ENCODE assay signal across 8 cellular contexts in genomic region chr19:15432629-15433518, GRCh38. TPM values are rescaled to one million over a fixed set of nuclear protein-coding genes. Genes with fewer than 3 reads are reported as not detected.
A peak's percentile ranks its signal among the peaks of the same experiment; 100 is the strongest.
DNase-seq lines count a peak whose midpoint lies in the region; ATAC-seq and TF ChIP-seq lines count a peak whose summit lies in the region.

No MANE protein-coding gene starts in this region.

- H3K36me3 ChIP-seq in HUES64 (ENCODE audit: insufficient read depth, low read length) = no peaks in the 10 kb centered on the region
- H3K36me3 ChIP-seq in mucosa of stomach (ENCODE audit: control insufficient read depth, insufficient read depth, low read length) = no peaks in the 10 kb centered on the region

- 0 out of 2 replicates have a peak overlapping the region, but pooled peaks have one; percentile 41 for H3K27ac ChIP-seq in HUES64 (ENCODE audit: low read depth, low read length)

- H3K9ac ChIP-seq in HUES64 (ENCODE audit: low read depth, low read length) = peak overlapping the region; percentile 52
- H3K9ac ChIP-seq in mucosa of stomach (ENCODE audit: low read length) = peak overlapping the region; percentile 71

- H3K4me3 ChIP-seq in HUES64 (ENCODE audit: low read length) (peak overlapping the region; percentile 96), mucosa of stomach (ENCODE audit: low read length) (peak overlapping the region; percentile 92)

- no peaks in the 10 kb centered on the region for H3K27me3 ChIP-seq in HUES64 (ENCODE audit: insufficient read depth, low read length)
- H3K27me3 ChIP-seq in mucosa of stomach (ENCODE audit: control insufficient read depth, insufficient read depth, low read length) = no peaks in the 10 kb centered on the region

- H3K4me1 ChIP-seq in HUES64 (ENCODE audit: insufficient read depth, low read length) (peaks cover 10% of the 10 kb centered on the region; the same call in 1 of the 2 replicates), mucosa of stomach (ENCODE audit: control insufficient read depth, insufficient read depth, low read length) (peaks cover 24% of the 10 kb centered on the region)

- under 1% methylated on average over 74 of the region's 75 CpGs for WGBS in HUES64

- peak; percentile 56 for TF ChIP-seq POLR2A in erythroblast (IDR thresholded peaks at IDR 0.05; ENCODE audit: low read length)

- DNase-seq in CD1c-positive myeloid dendritic cell (ENCODE audit: extremely low spot score) = peak; percentile 97
- DNase-seq in OCI-M1 (lab: John Stamatoyannopoulos, UW) = peak; percentile 99
- DNase-seq in activated T-cell treated with anti-CD3 and anti-CD28 coated beads, Interleukin-2, amount 50 U/mL, for 1 hour = peak; percentile 94
- peak; percentile 94 to 96 for DNase-seq in erythroblast (lab: John Stamatoyannopoulos, UW)
- peak; percentile 89 for DNase-seq in stimulated activated CD8-positive, alpha-beta memory T cell treated with anti-CD3 and anti-CD28 coated beads, Interleukin-4, amount 100 ng/mL, for 24 hours (ENCODE audit: low read depth)

- peak; percentile 77 for ATAC-seq in GM19397 (IDR thresholded peaks at IDR 0.05; ENCODE audit: unreplicated experiment)

- H3K9me3 ChIP-seq in HUES64 (ENCODE audit: insufficient read depth, low read depth, low read length) = no peaks in the 10 kb centered on the region
- H3K9me3 ChIP-seq in mucosa of stomach (ENCODE audit: control insufficient read depth, low read length) = no peaks in the 10 kb centered on the region

RNA-seq across cellular contexts. Expression of gene AKAP8L, which starts 14.1 kb away (rescaled TPM):
- polyA plus RNA-seq in HUES64 (2013, experiment 1 of 2) = 58.4 TPM
- polyA plus RNA-seq in HUES64 (2013, experiment 2 of 2) = 70.2 TPM

RNA-seq across cellular contexts. Expression of gene WIZ, which starts 16.9 kb away (rescaled TPM):
- 30.4 TPM for polyA plus RNA-seq in HUES64 (2013, experiment 1 of 2)
- polyA plus RNA-seq in HUES64 (2013, experiment 2 of 2) = 32.7 TPM

RNA-seq across cellular contexts. Expression of gene RASAL3, which starts 31.5 kb away (rescaled TPM):
- not detected for polyA plus RNA-seq in HUES64 (2013, experiment 1 of 2)
- polyA plus RNA-seq in HUES64 (2013, experiment 2 of 2) = not detected

RNA-seq across cellular contexts. Expression of gene PGLYRP2, which starts 46.4 kb away (rescaled TPM):
- not detected for polyA plus RNA-seq in HUES64 (2013, experiment 1 of 2)
- polyA plus RNA-seq in HUES64 (2013, experiment 2 of 2) = not detected

RNA-seq across cellular contexts. Expression of gene AKAP8, which starts 53.3 kb away (rescaled TPM):
- 19.7 TPM for polyA plus RNA-seq in HUES64 (2013, experiment 1 of 2)
- polyA plus RNA-seq in HUES64 (2013, experiment 2 of 2) = 18.3 TPM

Comparison
In these comparisons a context has a peak if more than half of its experiments do, and no peak if none do; other contexts are left out.
1. Peak in every context shown above with its lines: DNase-seq, ATAC-seq, H3K4me3 ChIP-seq and H3K27ac ChIP-seq.